In the genomic region with DNA sequence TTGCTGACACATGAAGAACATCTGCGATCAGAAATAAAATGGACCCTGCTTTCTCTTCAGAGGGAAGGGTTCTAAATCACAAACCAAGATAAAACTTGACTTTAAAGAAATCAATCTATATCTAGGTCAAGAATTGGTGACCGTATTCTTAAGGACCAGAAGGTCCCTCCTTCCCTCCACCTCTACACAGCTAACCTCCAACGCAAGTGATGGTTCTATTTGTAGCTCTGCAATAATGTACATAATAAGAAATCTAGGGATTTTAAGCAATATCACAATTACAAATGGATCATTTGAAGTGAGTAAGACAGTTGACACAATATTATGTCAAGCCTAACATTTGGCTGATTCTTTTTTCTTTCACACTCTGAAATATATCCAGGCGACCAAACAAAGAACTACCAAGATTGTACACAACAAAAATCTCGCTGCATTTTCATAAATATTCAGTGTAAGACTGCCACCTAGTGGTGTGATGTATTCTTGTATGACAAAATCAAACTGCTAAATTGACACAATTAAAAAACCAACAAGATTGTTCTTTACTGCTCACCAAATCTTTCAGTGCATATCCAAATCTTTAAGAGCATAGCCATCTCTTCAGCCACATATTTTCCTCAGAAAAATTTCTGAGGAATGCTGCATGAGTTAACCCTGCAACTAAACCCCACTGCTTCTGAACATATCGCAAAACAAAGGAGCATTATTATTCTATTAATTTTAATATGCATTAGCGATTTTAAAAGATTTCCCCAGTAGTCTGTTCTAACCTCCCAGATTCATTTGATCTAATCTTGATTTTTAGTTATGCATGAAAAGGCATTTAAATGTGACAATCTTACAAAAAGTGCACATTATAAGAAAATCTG, we compare ENCODE assay signal across 9 cellular contexts. TPM values are rescaled to one million over a fixed set of nuclear protein-coding genes. Genes with fewer than 3 reads are reported as not detected.
DNase-seq lines count a peak whose midpoint lies in the region; ATAC-seq and TF ChIP-seq lines count a peak whose summit lies in the region.
"Had no signal": no experiment of that assay in that cellular context is flagged by ENCODE, and none has a peak within 500 bp of the region (broad histone marks: within the 10 kb centered on the region; RNA-seq: fewer than 3 reads in every experiment).

No MANE protein-coding gene starts in this region.

- no peak overlapping the region for H2AFZ ChIP-seq in GM23338

- H3K4me3 Mint-ChIP-seq in Caco-2 (ENCODE audit: unreplicated experiment) (no peak overlapping the region), GM23338 (no peak overlapping the region), osteocyte (ENCODE audit: unreplicated experiment) (no peak overlapping the region)
- H3K4me3 Mint-ChIP-seq: T-helper 1 cell treated with Interleukin-12 subunit alpha and Interleukin-12 subunit beta and Interleukin-4 antibody, amounts not matched to agents 30 μg/mL and 1 μg/mL, for 36 hours had no signal

- H3K27ac ChIP-seq in GM23338 (ENCODE audit: low read depth) = no peak overlapping the region

- no peak overlapping the region for H3K4me3 ChIP-seq in Caco-2 (ENCODE audit: low read depth, low read length)
- no peak overlapping the region for H3K4me3 ChIP-seq in GM23338
- no peak overlapping the region for H3K4me3 ChIP-seq in fibroblast of mammary gland (ENCODE audit: control insufficient read depth, low read depth, low read length)

- no peaks in the 10 kb centered on the region for H3K4me1 ChIP-seq in Caco-2
- H3K4me1 ChIP-seq in GM23338 (ENCODE audit: insufficient read depth) = peaks cover 52% of the 10 kb centered on the region

- BruUV-seq in Caco-2 (replicated peaks; lab: Mats Ljungman, UMichigan) = no TSS peak

- H3K27ac Mint-ChIP-seq in Caco-2 (ENCODE audit: unreplicated experiment) (no peak overlapping the region), GM23338 (peak overlapping the region; percentile 56; the same call in 1 of the 2 replicates), osteocyte (ENCODE audit: unreplicated experiment) (no peak overlapping the region)
- H3K27ac Mint-ChIP-seq: T-helper 1 cell treated with Interleukin-12 subunit alpha and Interleukin-12 subunit beta and Interleukin-4 antibody, amounts not matched to agents 30 μg/mL and 1 μg/mL, for 36 hours had no signal

- H3F3A ChIP-seq in GM23338 (replicated peaks; ENCODE audit: low read depth) = 0 out of 2 replicates have a peak, but pooled peaks cover 3% of the 10 kb centered on the region

- CTCF ChIA-PET in Caco-2 (lab: Charles Lee) = interaction anchor here (0.8 kb wide), 1 partner anchor 79 kb away, joined by 4 read pairs; no protein-coding TSS in a partner anchor

- peak in 1 of 2 experiments; percentile 59 for DNase-seq in Caco-2
- peak; percentile 88 for DNase-seq in GM23338 (ENCODE audit: low spot score)
- peak; percentile 25 to 51 for DNase-seq in NCI-H1930 (lab: John Stamatoyannopoulos, UW)
- peak in 3 of 5 donors; percentile 20 to 70 (median 43) for DNase-seq in T-helper 1 cell
- DNase-seq in fibroblast of mammary gland (ENCODE audit: low read depth) = peak; percentile 76
- DNase-seq in osteocyte (ENCODE audit: extremely low spot score, unreplicated experiment) = no peak
- no peak for DNase-seq in HuH-7.5 (ENCODE audit: low spot score)

- POLR2A ChIA-PET in Caco-2 (lab: Charles Lee) = no interaction called here

- H3K27me3 ChIP-seq in Caco-2 (replicated peaks; ENCODE audit: control insufficient read depth, insufficient read depth, low read length) = no peaks in the 10 kb centered on the region
- H3K27me3 ChIP-seq in GM23338 (ENCODE audit: insufficient read depth) = no peaks in the 10 kb centered on the region

- no peaks in the 10 kb centered on the region for H3K9me2 ChIP-seq in GM23338 (ENCODE audit: insufficient read depth)

- H3K36me3 ChIP-seq in Caco-2 (ENCODE audit: control insufficient read depth, insufficient read depth, low read length) (no peaks in the 10 kb centered on the region), GM23338 (ENCODE audit: insufficient read depth) (no peaks in the 10 kb centered on the region)

- ATAC-seq in GM23338 = no peak
- no peak for ATAC-seq in HG03521 (IDR thresholded peaks at IDR 0.05; ENCODE audit: unreplicated experiment)

- TF ChIP-seq CTCF in Caco-2 (IDR thresholded peaks at IDR 0.05; ENCODE audit: insufficient read depth in 1 of 2, low read depth in 1 of 2, low read length in 1 of 2, severe bottlenecking in 1 of 2, unreplicated experiment in 1 of 2) = peak; percentile 52 to 75
- peak; percentile 68 to 85 for TF ChIP-seq CTCF in GM23338 (conservative IDR thresholded peaks at IDR 0.05; ENCODE audit: low read depth in 2 of 2)
- TF ChIP-seq CTCF in fibroblast of mammary gland (conservative IDR thresholded peaks at IDR 0.05; ENCODE audit: control insufficient read depth, insufficient read depth, low read depth, low read length) = peak; percentile 46
- TF ChIP-seq CTCF in osteocyte (IDR thresholded peaks at IDR 0.05) = peak; percentile 70

- H3K9me3 Mint-ChIP-seq in Caco-2 (ENCODE audit: unreplicated experiment) (no peaks in the 10 kb centered on the region), GM23338 (no peaks in the 10 kb centered on the region), osteocyte (ENCODE audit: unreplicated experiment) (no peaks in the 10 kb centered on the region)
- H3K9me3 Mint-ChIP-seq: T-helper 1 cell treated with Interleukin-12 subunit alpha and Interleukin-12 subunit beta and Interleukin-4 antibody, amounts not matched to agents 30 μg/mL and 1 μg/mL, for 36 hours had no signal

- H3K4me1 Mint-ChIP-seq in Caco-2 (ENCODE audit: low read depth, unreplicated experiment) (peaks cover 4% of the 10 kb centered on the region), GM23338 (peaks cover 81% of the 10 kb centered on the region), osteocyte (ENCODE audit: unreplicated experiment) (peaks cover 2% of the 10 kb centered on the region)

- H3K9me3 ChIP-seq in Caco-2 = no peaks in the 10 kb centered on the region

- peaks cover 14% of the 10 kb centered on the region for H3K36me3 Mint-ChIP-seq in Caco-2 (ENCODE audit: insufficient read depth, unreplicated experiment)
- peaks cover 17% of the 10 kb centered on the region for H3K36me3 Mint-ChIP-seq in GM23338 (ENCODE audit: low read depth)
- no peaks in the 10 kb centered on the region for H3K36me3 Mint-ChIP-seq in osteocyte (ENCODE audit: unreplicated experiment)

- H3K27me3 Mint-ChIP-seq in Caco-2 (ENCODE audit: insufficient read depth, unreplicated experiment) (no peaks in the 10 kb centered on the region), GM23338 (ENCODE audit: insufficient read depth, low read depth, poor library complexity) (peaks cover 2% of the 10 kb centered on the region), osteocyte (ENCODE audit: unreplicated experiment) (no peaks in the 10 kb centered on the region)

- H4K20me1 ChIP-seq in GM23338 (replicated peaks; ENCODE audit: insufficient read depth) = no peaks in the 10 kb centered on the region

- no peak overlapping the region for H3K4me2 ChIP-seq in GM23338

- intact Hi-C loops in Caco-2 (cut with micrococcal nuclease; ENCODE audit: unreplicated experiment) = loop anchor here (1.0 to 10.0 kb wide), 6 partner anchors 43 to 793 kb away; a partner anchor contains a TSS

- no peaks in the 10 kb centered on the region for H3K79me2 ChIP-seq in GM23338 (replicated peaks; ENCODE audit: insufficient read depth)

RNA-seq across cellular contexts. Expression of a gene that starts 44.5 kb away (rescaled TPM):
- total RNA-seq in Caco-2 (2022) (30.7 and 34.2 TPM in 2 replicates), osteocyte (1.7 and 2.2 TPM in 2 replicates)
- total RNA-seq in GM23338 (2014; rRNA removed; shearing (Covaris generic)) = 37.3 and 45.2 TPM in 2 replicates
- 75.4 and 83.7 TPM in 2 replicates for polyA plus RNA-seq in GM23338 (2016; fragmentation: Nextera tagmentation; extraction: Ambion mirVana)

Comparison
In these comparisons a context has a peak if more than half of its experiments do, and no peak if none do; other contexts are left out.
1. DNase-seq: peak in GM23338 (single experiment), NCI-H1930 (2 of 2), T-helper 1 cell (3 of 5) and fibroblast of mammary gland (single experiment); none in osteocyte (single experiment) and HuH-7.5 (single experiment).
2. Peak in every context shown above with its lines, with median percentiles within 50 percentile points of each other: CTCF ChIP-seq.